ENCODE assay signal across 8 cellular contexts in genomic region chr2:53785378-53785777, GRCh38. TPM values are rescaled to one million over a fixed set of nuclear protein-coding genes. Genes with fewer than 3 reads are reported as not detected.
A peak's percentile ranks its signal among the peaks of the same experiment; 100 is the strongest.
DNase-seq lines count a peak whose midpoint lies in the region; ATAC-seq, FAIRE-seq and TF ChIP-seq lines count a peak whose summit lies in the region.

No MANE protein-coding gene starts in this region.

- H3K36me3 Mint-ChIP-seq in activated T-cell treated with anti-CD3 and anti-CD28 coated beads, Interleukin-2, amount 50 U/mL, for 24 hours (ENCODE audit: low read depth), result peaks cover 55% of the 10 kb centered on the region
- peaks cover 40% of the 10 kb centered on the region for H3K36me3 Mint-ChIP-seq in activated T-helper 17 cell treated with anti-CD3 and anti-CD28 coated beads, Interleukin-2, amount 50 U/mL, for 72 hours (ENCODE audit: low read depth)

- intact Hi-C loops in thyroid gland (cut with DNase I), result no loop called here

- WGBS in thymus, result 81% methylated on average over 11 of the region's 11 CpGs
- WGBS in thyroid gland, 2 donors, result 53 to 54% methylated on average over 11 of the region's 11 CpGs

- H4K20me1 ChIP-seq in keratinocyte (ENCODE audit: control insufficient read depth, extremely low read depth, insufficient read depth, low read length), result no peaks in the 10 kb centered on the region

- no peaks in the 10 kb centered on the region for H3K36me3 ChIP-seq in keratinocyte (ENCODE audit: control insufficient read depth in 2 of 2, extremely low read depth in 1 of 2, insufficient read depth in 2 of 2, low read length in 2 of 2)
- peaks cover 2% of the 10 kb centered on the region for H3K36me3 ChIP-seq in thymus (ENCODE audit: control insufficient read depth, insufficient read depth)
- H3K36me3 ChIP-seq in thyroid gland, result no peaks in the 10 kb centered on the region

- peaks cover 86% of the 10 kb centered on the region for H3K79me2 ChIP-seq in keratinocyte (ENCODE audit: control insufficient read depth, insufficient read depth, low read length)

- TF ChIP-seq CTCF in keratinocyte (optimal IDR thresholded peaks at IDR 0.05 in 1 of 3, IDR thresholded peaks at IDR 0.05 in 1 of 3, conservative IDR thresholded peaks at IDR 0.05 in 1 of 3; ENCODE audit: extremely low read depth in 1 of 3, insufficient read depth in 2 of 3, low read length in 3 of 3) (no peak), thyroid gland (IDR thresholded peaks at IDR 0.05) (no peak)

- dilution Hi-C loops in keratinocyte (cut with MboI; ENCODE audit: extremely low pct_ligation_motif_present, low sequenced_read_pairs), result no loop called here

- no peak for DNase-seq in activated T-cell treated with anti-CD3 and anti-CD28 coated beads, Interleukin-2, amount 50 U/mL, for 24 hours
- no peak for DNase-seq in activated T-cell treated with anti-CD3 and anti-CD28 coated beads for 4 hours
- DNase-seq in keratinocyte (ENCODE audit: low read depth, low spot score), result no peak
- no peak for DNase-seq in central memory CD4-positive, alpha-beta T cell
- DNase-seq in thyroid gland, result no peak

- H3K9me3 ChIP-seq in keratinocyte (ENCODE audit: control insufficient read depth, low read depth, low read length) (no peaks in the 10 kb centered on the region), thymus (ENCODE audit: control insufficient read depth) (no peaks in the 10 kb centered on the region), thyroid gland (no peaks in the 10 kb centered on the region)

- peak overlapping the region; percentile 95 for H3K4me2 ChIP-seq in keratinocyte (ENCODE audit: control insufficient read depth, extremely low read depth, insufficient read depth, low read depth, low read length)

- H3K9me1 ChIP-seq in keratinocyte (ENCODE audit: control insufficient read depth, extremely low read depth, insufficient read depth, low read length), result no peaks in the 10 kb centered on the region

- peak overlapping the region; percentile 87 for H3K4me3 Mint-ChIP-seq in activated T-cell treated with anti-CD3 and anti-CD28 coated beads, Interleukin-2, amount 50 U/mL, for 24 hours
- peak overlapping the region; percentile 93 for H3K4me3 Mint-ChIP-seq in activated T-helper 17 cell treated with anti-CD3 and anti-CD28 coated beads, Interleukin-2, amount 50 U/mL, for 72 hours

- FAIRE-seq in keratinocyte (lab: Jason Lieb, UNC), result no peak

- ATAC-seq in activated T-helper 17 cell treated with anti-CD3 and anti-CD28 coated beads, Interleukin-2, amount 50 U/mL, for 72 hours (replicated peaks), result no peak
- ATAC-seq in GM18867 (IDR thresholded peaks at IDR 0.05; ENCODE audit: unreplicated experiment), result no peak

- peak overlapping the region; percentile 85 to 99 (median 96) for H3K4me3 ChIP-seq in keratinocyte (ENCODE audit: control insufficient read depth in 2 of 3, extremely low read depth in 1 of 3, insufficient read depth in 2 of 3, low read depth in 1 of 3, low read length in 3 of 3)
- H3K4me3 ChIP-seq in thymus (ENCODE audit: low read length), result peak overlapping the region; percentile 3
- peak overlapping the region in 1 of 3 donors; percentile 81 for H3K4me3 ChIP-seq in thyroid gland (replicated peaks in 1 of 3)

- H3K27me3 ChIP-seq in keratinocyte (ENCODE audit: control insufficient read depth, extremely low read depth, insufficient read depth, low read length) (no peaks in the 10 kb centered on the region), thymus (ENCODE audit: control insufficient read depth, insufficient read depth) (no peaks in the 10 kb centered on the region), thyroid gland (no peaks in the 10 kb centered on the region)

- H3K4me1 ChIP-seq in keratinocyte (ENCODE audit: control insufficient read depth, extremely low read depth, insufficient read depth, low read length) (peaks cover 24% of the 10 kb centered on the region), thymus (ENCODE audit: control insufficient read depth, insufficient read depth, low read length) (peaks cover 13% of the 10 kb centered on the region), thyroid gland (peaks cover 28 to 29% of the 10 kb centered on the region in 2 donors)

- H2AFZ ChIP-seq in keratinocyte (ENCODE audit: control insufficient read depth, low read length), result no peak overlapping the region

- H3K27ac Mint-ChIP-seq in activated T-cell treated with anti-CD3 and anti-CD28 coated beads, Interleukin-2, amount 50 U/mL, for 24 hours, result peak overlapping the region; percentile 62
- H3K27ac Mint-ChIP-seq in activated T-helper 17 cell treated with anti-CD3 and anti-CD28 coated beads, Interleukin-2, amount 50 U/mL, for 72 hours, result peak overlapping the region; percentile 92

- peaks cover 45% of the 10 kb centered on the region for H3K4me1 Mint-ChIP-seq in activated T-cell treated with anti-CD3 and anti-CD28 coated beads, Interleukin-2, amount 50 U/mL, for 24 hours (ENCODE audit: low read depth)
- peaks cover 9% of the 10 kb centered on the region for H3K4me1 Mint-ChIP-seq in activated T-helper 17 cell treated with anti-CD3 and anti-CD28 coated beads, Interleukin-2, amount 50 U/mL, for 72 hours

- no peak for TF ChIP-seq POLR2A in thyroid gland (IDR thresholded peaks at IDR 0.05)

- no peaks in the 10 kb centered on the region for H3K9me3 Mint-ChIP-seq in activated T-cell treated with anti-CD3 and anti-CD28 coated beads, Interleukin-2, amount 50 U/mL, for 24 hours
- no peaks in the 10 kb centered on the region for H3K9me3 Mint-ChIP-seq in activated T-helper 17 cell treated with anti-CD3 and anti-CD28 coated beads, Interleukin-2, amount 50 U/mL, for 72 hours

- H3K27ac ChIP-seq in keratinocyte (ENCODE audit: control insufficient read depth, insufficient read depth, low read length) (peak overlapping the region; percentile 90), thymus (ENCODE audit: low read depth) (no peak overlapping the region), thyroid gland (no peak overlapping the region)

- H3K27me3 Mint-ChIP-seq in activated T-cell treated with anti-CD3 and anti-CD28 coated beads, Interleukin-2, amount 50 U/mL, for 24 hours, result no peaks in the 10 kb centered on the region
- H3K27me3 Mint-ChIP-seq in activated T-helper 17 cell treated with anti-CD3 and anti-CD28 coated beads, Interleukin-2, amount 50 U/mL, for 72 hours, result no peaks in the 10 kb centered on the region

- H3K9ac ChIP-seq in keratinocyte (ENCODE audit: control insufficient read depth, extremely low read depth, insufficient read depth, low read length), result peak overlapping the region; percentile 91

RNA-seq across cellular contexts. Expression of gene ASB3, which starts 1.4 kb away (rescaled TPM):
- 10 to 100 TPM; 27.6 to 28.8 TPM for total RNA-seq in activated T-helper 17 cell treated with anti-CD3 and anti-CD28 coated beads, Interleukin-2, amount 50 U/mL, for 72 hours
- polyA plus RNA-seq in keratinocyte (11.4 to 16.6 TPM (median 13.2 TPM) in 3 replicates), thymus (25.1 TPM)
- 4.9 TPM for polyA plus RNA-seq in keratinocyte (2011; ENCODE audit: low read depth)
- 7.1 and 17.1 TPM in 2 replicates for polyA plus RNA-seq in keratinocyte (2011; cell fraction: cytosol; rRNA removed)
- 15.1 and 18.7 TPM in 2 replicates for polyA plus RNA-seq in keratinocyte (2011; cell fraction: nucleus; rRNA removed)
- polyA plus RNA-seq in keratinocyte (2012; ENCODE audit: low replicate concordance), result 7.5 and 7.7 TPM in 2 replicates
- polyA minus RNA-seq in keratinocyte, result 5.1 to 19.9 TPM (median 14.1 TPM) in 3 replicates
- polyA minus RNA-seq in keratinocyte (2011; cell fraction: cytosol; rRNA and poly(A)+ RNA removed), result 6.7 TPM
- polyA minus RNA-seq in keratinocyte (2011; cell fraction: nucleus; rRNA and poly(A)+ RNA removed), result 9.9 and 15.6 TPM in 2 replicates
- 10 to 100 TPM; 24.2 to 32.2 (median 30.2) TPM for total RNA-seq in thyroid gland

RNA-seq across cellular contexts. Expression of gene ERLEC1, which starts 1.5 kb away (rescaled TPM):
- 10 to 100 TPM; 14.6 to 23.5 TPM for total RNA-seq in activated T-helper 17 cell treated with anti-CD3 and anti-CD28 coated beads, Interleukin-2, amount 50 U/mL, for 72 hours
- polyA plus RNA-seq in keratinocyte (22.2 to 35.6 TPM (median 26.6 TPM) in 3 replicates), thymus (34.4 TPM)
- polyA plus RNA-seq in keratinocyte (2011; ENCODE audit: low read depth), result 44.4 TPM
- 20.0 and 39.0 TPM in 2 replicates for polyA plus RNA-seq in keratinocyte (2011; cell fraction: cytosol; rRNA removed)
- 22.2 and 27.9 TPM in 2 replicates for polyA plus RNA-seq in keratinocyte (2011; cell fraction: nucleus; rRNA removed)
- 24.8 and 27.1 TPM in 2 replicates for polyA plus RNA-seq in keratinocyte (2012; ENCODE audit: low replicate concordance)
- polyA minus RNA-seq in keratinocyte, result 3.9 to 11.5 TPM (median 5.7 TPM) in 3 replicates
- 31.1 TPM for polyA minus RNA-seq in keratinocyte (2011; cell fraction: cytosol; rRNA and poly(A)+ RNA removed)
- 11.9 and 14.0 TPM in 2 replicates for polyA minus RNA-seq in keratinocyte (2011; cell fraction: nucleus; rRNA and poly(A)+ RNA removed)
- total RNA-seq in thyroid gland, result 100 to 1,000 TPM in 1 of 4 donors, 10 to 100 TPM in 3; 54.1 to 138 (median 83.2) TPM

RNA-seq across cellular contexts. Expression of gene CHAC2, which starts 17.8 kb away (rescaled TPM):
- 10 to 100 TPM in 1 of 2 donors, 1 to 10 TPM in 1; 3.3 to 17.7 TPM for total RNA-seq in activated T-helper 17 cell treated with anti-CD3 and anti-CD28 coated beads, Interleukin-2, amount 50 U/mL, for 72 hours
- polyA plus RNA-seq in keratinocyte, result 5.4 to 10.9 TPM (median 6.9 TPM) in 3 replicates
- 1.6 TPM for polyA plus RNA-seq in keratinocyte (2011; ENCODE audit: low read depth)
- polyA plus RNA-seq in keratinocyte (2011; cell fraction: cytosol; rRNA removed), result 4.7 and 7.8 TPM in 2 replicates
- 2.2 and 3.9 TPM in 2 replicates for polyA plus RNA-seq in keratinocyte (2011; cell fraction: nucleus; rRNA removed)
- 2.1 and 7.3 TPM in 2 replicates for polyA plus RNA-seq in keratinocyte (2012; ENCODE audit: low replicate concordance)
- polyA minus RNA-seq in keratinocyte, result 0.76 to 2.0 TPM (median 1.4 TPM) in 3 replicates
- 4.0 TPM for polyA minus RNA-seq in keratinocyte (2011; cell fraction: cytosol; rRNA and poly(A)+ RNA removed)
- polyA minus RNA-seq in keratinocyte (2011; cell fraction: nucleus; rRNA and poly(A)+ RNA removed), result 1.2 and 2.2 TPM in 2 replicates
- polyA plus RNA-seq in thymus, result 3.7 TPM
- total RNA-seq in thyroid gland, result 1 to 10 TPM; 1.7 to 3.2 (median 1.9) TPM
